In genomic region chr4:73707918-73708577, GRCh38 we compare ENCODE assay signal across 8 cellular contexts. TPM values are rescaled to one million over a fixed set of nuclear protein-coding genes. Genes with fewer than 3 reads are reported as not detected.
DNase-seq lines count a peak whose midpoint lies in the region; ATAC-seq and TF ChIP-seq lines count a peak whose summit lies in the region.

No MANE protein-coding gene starts in this region.

- ATAC-seq in HG03196 (IDR thresholded peaks at IDR 0.05; ENCODE audit: unreplicated experiment) (peak; percentile 56), GM18511 (IDR thresholded peaks at IDR 0.05; ENCODE audit: unreplicated experiment) (no peak), HG03439 (IDR thresholded peaks at IDR 0.05; ENCODE audit: unreplicated experiment) (no peak)
- no peak for ATAC-seq in natural killer cell treated with Interleukin-12 subunit alpha and Interleukin-12 subunit beta and Interleukin-15 and Interleukin-18, amount 100 ng/mL, for 72 hours

- no peaks in the 10 kb centered on the region for H3K36me3 Mint-ChIP-seq in natural killer cell treated with Interleukin-12 subunit alpha and Interleukin-12 subunit beta and Interleukin-15 and Interleukin-18, amount 100 ng/mL, for 72 hours

- no peak overlapping the region for H3K4me3 ChIP-seq in AG04449 (ENCODE audit: low read depth, low read length)

- no peaks in the 10 kb centered on the region for H3K4me1 Mint-ChIP-seq in natural killer cell treated with Interleukin-12 subunit alpha and Interleukin-12 subunit beta and Interleukin-15 and Interleukin-18, amount 100 ng/mL, for 72 hours (ENCODE audit: low read depth in 2 of 2)

- peaks cover 6% of the 10 kb centered on the region for H3K9me3 Mint-ChIP-seq in natural killer cell treated with Interleukin-12 subunit alpha and Interleukin-12 subunit beta and Interleukin-15 and Interleukin-18, amount 100 ng/mL, for 72 hours

- CTCF ChIA-PET in AG04449 (lab: Yijun Ruan, JAX): interaction anchor here (1.1 to 2.0 kb wide), 2 partner anchors 13 to 21 kb away, joined by 5 to 7 read pairs; no protein-coding TSS in a partner anchor

- H3K27ac Mint-ChIP-seq in natural killer cell treated with Interleukin-12 subunit alpha and Interleukin-12 subunit beta and Interleukin-15 and Interleukin-18, amount 100 ng/mL, for 72 hours: no peak overlapping the region

- H3K27me3 Mint-ChIP-seq in natural killer cell treated with Interleukin-12 subunit alpha and Interleukin-12 subunit beta and Interleukin-15 and Interleukin-18, amount 100 ng/mL, for 72 hours: no peaks in the 10 kb centered on the region

- POLR2A ChIA-PET in AG04449 (lab: Yijun Ruan, JAX): no interaction called here

- TF ChIP-seq CTCF in AG04449 (IDR thresholded peaks at IDR 0.05; ENCODE audit: insufficient read depth, low read length, missing control alignments): no peak

- no peak overlapping the region for H3K4me3 Mint-ChIP-seq in natural killer cell treated with Interleukin-12 subunit alpha and Interleukin-12 subunit beta and Interleukin-15 and Interleukin-18, amount 100 ng/mL, for 72 hours

- DNase-seq in AG04449 (ENCODE audit: low read depth, low spot score) (peak; percentile 73), UCSD-AML1 (lab: John Stamatoyannopoulos, UW; ENCODE audit: unreplicated experiment) (peak; percentile 31), iPS-NIHi7 (ENCODE audit: extremely low spot score) (peak; percentile 38)
- no peak for DNase-seq in stimulated activated CD4-positive, alpha-beta T cell treated with anti-CD3 and anti-CD28 coated beads, Interleukin-2, amount 100 ng/mL, for 24 hours
- DNase-seq in natural killer cell treated with Interleukin-12 subunit alpha and Interleukin-12 subunit beta and Interleukin-15 and Interleukin-18, amount 100 ng/mL, for 72 hours (ENCODE audit: low spot score): no peak

RNA-seq across cellular contexts. Expression of gene CXCL8, which starts 32.3 kb away (rescaled TPM):
- 100 to 1,000 TPM in 1 of 2 donors, 10 to 100 TPM in 1; 61.9 to 159 TPM for total RNA-seq in natural killer cell treated with Interleukin-12 subunit alpha and Interleukin-12 subunit beta and Interleukin-15 and Interleukin-18, amount 100 ng/mL, for 72 hours

Comparison
In these comparisons a context has a peak if more than half of its experiments do, and no peak if none do; other contexts are left out.
1. DNase-seq: peak in AG04449 (single experiment), UCSD-AML1 (single experiment) and iPS-NIHi7 (single experiment); none in stimulated activated CD4-positive, alpha-beta T cell treated with anti-CD3 and anti-CD28 coated beads, Interleukin-2, amount 100 ng/mL, for 24 hours (0 of 2) and natural killer cell treated with Interleukin-12 subunit alpha and Interleukin-12 subunit beta and Interleukin-15 and Interleukin-18, amount 100 ng/mL, for 72 hours (single experiment).